In genomic region chrX:57329008-57329407, GRCh38 we compare ENCODE assay signal across 1 cellular context.
TF ChIP-seq lines count a peak whose summit lies in the region.

No MANE protein-coding gene starts in this region.

TF ChIP-seq in GM23338, 12 proteins besides CTCF, POLR2A, EP300 and RAD21 (continued from another document):
- TF ChIP-seq, protein P1, sequence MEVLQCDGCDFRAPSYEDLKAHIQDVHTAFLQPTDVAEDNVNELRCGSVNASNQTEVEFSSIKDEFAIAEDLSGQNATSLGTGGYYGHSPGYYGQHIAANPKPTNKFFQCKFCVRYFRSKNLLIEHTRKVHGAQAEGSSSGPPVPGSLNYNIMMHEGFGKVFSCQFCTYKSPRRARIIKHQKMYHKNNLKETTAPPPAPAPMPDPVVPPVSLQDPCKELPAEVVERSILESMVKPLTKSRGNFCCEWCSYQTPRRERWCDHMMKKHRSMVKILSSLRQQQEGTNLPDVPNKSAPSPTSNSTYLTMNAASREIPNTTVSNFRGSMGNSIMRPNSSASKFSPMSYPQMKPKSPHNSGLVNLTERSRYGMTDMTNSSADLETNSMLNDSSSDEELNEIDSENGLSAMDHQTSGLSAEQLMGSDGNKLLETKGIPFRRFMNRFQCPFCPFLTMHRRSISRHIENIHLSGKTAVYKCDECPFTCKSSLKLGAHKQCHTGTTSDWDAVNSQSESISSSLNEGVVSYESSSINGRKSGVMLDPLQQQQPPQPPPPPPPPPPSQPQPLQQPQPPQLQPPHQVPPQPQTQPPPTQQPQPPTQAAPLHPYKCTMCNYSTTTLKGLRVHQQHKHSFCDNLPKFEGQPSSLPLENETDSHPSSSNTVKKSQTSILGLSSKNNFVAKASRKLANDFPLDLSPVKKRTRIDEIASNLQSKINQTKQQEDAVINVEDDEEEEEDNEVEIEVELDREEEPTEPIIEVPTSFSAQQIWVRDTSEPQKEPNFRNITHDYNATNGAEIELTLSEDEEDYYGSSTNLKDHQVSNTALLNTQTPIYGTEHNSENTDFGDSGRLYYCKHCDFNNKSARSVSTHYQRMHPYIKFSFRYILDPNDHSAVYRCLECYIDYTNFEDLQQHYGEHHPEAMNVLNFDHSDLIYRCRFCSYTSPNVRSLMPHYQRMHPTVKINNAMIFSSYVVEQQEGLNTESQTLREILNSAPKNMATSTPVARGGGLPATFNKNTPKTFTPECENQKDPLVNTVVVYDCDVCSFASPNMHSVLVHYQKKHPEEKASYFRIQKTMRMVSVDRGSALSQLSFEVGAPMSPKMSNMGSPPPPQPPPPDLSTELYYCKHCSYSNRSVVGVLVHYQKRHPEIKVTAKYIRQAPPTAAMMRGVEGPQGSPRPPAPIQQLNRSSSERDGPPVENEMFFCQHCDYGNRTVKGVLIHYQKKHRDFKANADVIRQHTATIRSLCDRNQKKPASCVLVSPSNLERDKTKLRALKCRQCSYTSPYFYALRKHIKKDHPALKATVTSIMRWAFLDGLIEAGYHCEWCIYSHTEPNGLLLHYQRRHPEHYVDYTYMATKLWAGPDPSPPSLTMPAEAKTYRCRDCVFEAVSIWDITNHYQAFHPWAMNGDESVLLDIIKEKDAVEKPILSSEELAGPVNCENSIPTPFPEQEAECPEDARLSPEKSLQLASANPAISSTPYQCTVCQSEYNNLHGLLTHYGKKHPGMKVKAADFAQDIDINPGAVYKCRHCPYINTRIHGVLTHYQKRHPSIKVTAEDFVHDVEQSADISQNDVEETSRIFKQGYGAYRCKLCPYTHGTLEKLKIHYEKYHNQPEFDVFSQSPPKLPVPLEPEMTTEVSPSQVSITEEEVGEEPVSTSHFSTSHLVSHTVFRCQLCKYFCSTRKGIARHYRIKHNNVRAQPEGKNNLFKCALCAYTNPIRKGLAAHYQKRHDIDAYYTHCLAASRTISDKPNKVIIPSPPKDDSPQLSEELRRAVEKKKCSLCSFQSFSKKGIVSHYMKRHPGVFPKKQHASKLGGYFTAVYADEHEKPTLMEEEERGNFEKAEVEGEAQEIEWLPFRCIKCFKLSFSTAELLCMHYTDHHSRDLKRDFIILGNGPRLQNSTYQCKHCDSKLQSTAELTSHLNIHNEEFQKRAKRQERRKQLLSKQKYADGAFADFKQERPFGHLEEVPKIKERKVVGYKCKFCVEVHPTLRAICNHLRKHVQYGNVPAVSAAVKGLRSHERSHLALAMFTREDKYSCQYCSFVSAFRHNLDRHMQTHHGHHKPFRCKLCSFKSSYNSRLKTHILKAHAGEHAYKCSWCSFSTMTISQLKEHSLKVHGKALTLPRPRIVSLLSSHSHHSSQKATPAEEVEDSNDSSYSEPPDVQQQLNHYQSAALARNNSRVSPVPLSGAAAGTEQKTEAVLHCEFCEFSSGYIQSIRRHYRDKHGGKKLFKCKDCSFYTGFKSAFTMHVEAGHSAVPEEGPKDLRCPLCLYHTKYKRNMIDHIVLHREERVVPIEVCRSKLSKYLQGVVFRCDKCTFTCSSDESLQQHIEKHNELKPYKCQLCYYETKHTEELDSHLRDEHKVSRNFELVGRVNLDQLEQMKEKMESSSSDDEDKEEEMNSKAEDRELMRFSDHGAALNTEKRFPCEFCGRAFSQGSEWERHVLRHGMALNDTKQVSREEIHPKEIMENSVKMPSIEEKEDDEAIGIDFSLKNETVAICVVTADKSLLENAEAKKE (CRISPR knock-in tag; IDR thresholded peaks at IDR 0.05), result no peak
- no peak for TF ChIP-seq POLR2AphosphoS5 (IDR thresholded peaks at IDR 0.05; ENCODE audit: low read depth)
- no peak for TF ChIP-seq ZNF114 (CRISPR knock-in tag; IDR thresholded peaks at IDR 0.05)
- no peak for TF ChIP-seq CREB1 (CRISPR knock-in tag; IDR thresholded peaks at IDR 0.05; ENCODE audit: low read depth)
- no peak for TF ChIP-seq ZNF331 (CRISPR knock-in tag; IDR thresholded peaks at IDR 0.05; ENCODE audit: low read depth)
- TF ChIP-seq, protein P2, sequence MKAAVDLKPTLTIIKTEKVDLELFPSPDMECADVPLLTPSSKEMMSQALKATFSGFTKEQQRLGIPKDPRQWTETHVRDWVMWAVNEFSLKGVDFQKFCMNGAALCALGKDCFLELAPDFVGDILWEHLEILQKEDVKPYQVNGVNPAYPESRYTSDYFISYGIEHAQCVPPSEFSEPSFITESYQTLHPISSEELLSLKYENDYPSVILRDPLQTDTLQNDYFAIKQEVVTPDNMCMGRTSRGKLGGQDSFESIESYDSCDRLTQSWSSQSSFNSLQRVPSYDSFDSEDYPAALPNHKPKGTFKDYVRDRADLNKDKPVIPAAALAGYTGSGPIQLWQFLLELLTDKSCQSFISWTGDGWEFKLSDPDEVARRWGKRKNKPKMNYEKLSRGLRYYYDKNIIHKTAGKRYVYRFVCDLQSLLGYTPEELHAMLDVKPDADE (IDR thresholded peaks at IDR 0.05), result no peak
- TF ChIP-seq EZH2phosphoT487 (IDR thresholded peaks at IDR 0.05; ENCODE audit: unreplicated experiment), result no peak
- TF ChIP-seq, protein P3, sequence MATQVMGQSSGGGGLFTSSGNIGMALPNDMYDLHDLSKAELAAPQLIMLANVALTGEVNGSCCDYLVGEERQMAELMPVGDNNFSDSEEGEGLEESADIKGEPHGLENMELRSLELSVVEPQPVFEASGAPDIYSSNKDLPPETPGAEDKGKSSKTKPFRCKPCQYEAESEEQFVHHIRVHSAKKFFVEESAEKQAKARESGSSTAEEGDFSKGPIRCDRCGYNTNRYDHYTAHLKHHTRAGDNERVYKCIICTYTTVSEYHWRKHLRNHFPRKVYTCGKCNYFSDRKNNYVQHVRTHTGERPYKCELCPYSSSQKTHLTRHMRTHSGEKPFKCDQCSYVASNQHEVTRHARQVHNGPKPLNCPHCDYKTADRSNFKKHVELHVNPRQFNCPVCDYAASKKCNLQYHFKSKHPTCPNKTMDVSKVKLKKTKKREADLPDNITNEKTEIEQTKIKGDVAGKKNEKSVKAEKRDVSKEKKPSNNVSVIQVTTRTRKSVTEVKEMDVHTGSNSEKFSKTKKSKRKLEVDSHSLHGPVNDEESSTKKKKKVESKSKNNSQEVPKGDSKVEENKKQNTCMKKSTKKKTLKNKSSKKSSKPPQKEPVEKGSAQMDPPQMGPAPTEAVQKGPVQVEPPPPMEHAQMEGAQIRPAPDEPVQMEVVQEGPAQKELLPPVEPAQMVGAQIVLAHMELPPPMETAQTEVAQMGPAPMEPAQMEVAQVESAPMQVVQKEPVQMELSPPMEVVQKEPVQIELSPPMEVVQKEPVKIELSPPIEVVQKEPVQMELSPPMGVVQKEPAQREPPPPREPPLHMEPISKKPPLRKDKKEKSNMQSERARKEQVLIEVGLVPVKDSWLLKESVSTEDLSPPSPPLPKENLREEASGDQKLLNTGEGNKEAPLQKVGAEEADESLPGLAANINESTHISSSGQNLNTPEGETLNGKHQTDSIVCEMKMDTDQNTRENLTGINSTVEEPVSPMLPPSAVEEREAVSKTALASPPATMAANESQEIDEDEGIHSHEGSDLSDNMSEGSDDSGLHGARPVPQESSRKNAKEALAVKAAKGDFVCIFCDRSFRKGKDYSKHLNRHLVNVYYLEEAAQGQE (IDR thresholded peaks at IDR 0.05; ENCODE audit: unreplicated experiment), result no peak
- TF ChIP-seq JUNB (IDR thresholded peaks at IDR 0.05; ENCODE audit: unreplicated experiment), result no peak
- no peak for TF ChIP-seq EZH2 (IDR thresholded peaks at IDR 0.05; ENCODE audit: low read depth, unreplicated experiment)
